In genomic region chr12:112061127-112061526, GRCh38 we compare ENCODE assay signal across 21 cellular contexts.
"Had no signal": no experiment of that assay in that cellular context is flagged by ENCODE, and none has a peak within 500 bp of the region (broad histone marks: within the 10 kb centered on the region; RNA-seq: fewer than 3 reads in every experiment).

No MANE protein-coding gene starts in this region.

- H3K27ac Mint-ChIP-seq: stimulated activated naive B cell treated with anti-CD40 and anti-IgM and Interleukin-4, amounts not matched to agents 10 μg/mL and 1 μg/mL and 100 μg/mL, for 72 hours had no signal

- H3K4me1 ChIP-seq: psoas muscle, sigmoid colon, tibial nerve, upper lobe of right lung, vagina had no signal

- H3K4me3 Mint-ChIP-seq: naive B cell; nephron; stimulated activated naive B cell treated with anti-CD40 and anti-IgM and Interleukin-4, amounts not matched to agents 10 μg/mL and 1 μg/mL and 100 μg/mL, for 72 hours; stimulated activated naive CD8-positive, alpha-beta T cell treated with anti-CD3 and anti-CD28 coated beads, Interleukin-15, amount 100 ng/mL, for 72 hours had no signal

- H3K27ac ChIP-seq: coronary artery, heart right ventricle, neutrophil, psoas muscle, sigmoid colon, skin epidermis, testis, tibial nerve, upper lobe of right lung, vagina had no signal

- H3K27me3 ChIP-seq: heart right ventricle, neutrophil, sigmoid colon, testis, tibial nerve, upper lobe of right lung, vagina had no signal

- ATAC-seq: heart right ventricle; left ventricle myocardium superior; psoas muscle; stimulated activated naive B cell treated with anti-CD40 and anti-IgM and Interleukin-4, amounts not matched to agents 10 μg/mL and 1 μg/mL and 100 μg/mL, for 72 hours; stimulated activated naive CD8-positive, alpha-beta T cell treated with anti-CD3 and anti-CD28 coated beads, Interleukin-15, amount 100 ng/mL, for 72 hours; upper lobe of right lung had no signal

- H3K9me3 ChIP-seq: heart right ventricle, neutrophil, psoas muscle, sigmoid colon, testis, tibial nerve, upper lobe of right lung, vagina had no signal

- H3K27me3 Mint-ChIP-seq: naive B cell; stimulated activated naive B cell treated with anti-CD40 and anti-IgM and Interleukin-4, amounts not matched to agents 10 μg/mL and 1 μg/mL and 100 μg/mL, for 72 hours; stimulated activated naive CD8-positive, alpha-beta T cell treated with anti-CD3 and anti-CD28 coated beads, Interleukin-15, amount 100 ng/mL, for 72 hours had no signal

- H3K4me3 ChIP-seq: coronary artery, heart right ventricle, psoas muscle, sigmoid colon, skin epidermis, testis, tibial nerve, upper lobe of right lung, vagina had no signal

- H3K9me3 Mint-ChIP-seq: naive B cell; nephron; stimulated activated naive B cell treated with anti-CD40 and anti-IgM and Interleukin-4, amounts not matched to agents 10 μg/mL and 1 μg/mL and 100 μg/mL, for 72 hours; stimulated activated naive CD8-positive, alpha-beta T cell treated with anti-CD3 and anti-CD28 coated beads, Interleukin-15, amount 100 ng/mL, for 72 hours had no signal

- H3K4me1 Mint-ChIP-seq: naive B cell; nephron; stimulated activated naive B cell treated with anti-CD40 and anti-IgM and Interleukin-4, amounts not matched to agents 10 μg/mL and 1 μg/mL and 100 μg/mL, for 72 hours; stimulated activated naive CD8-positive, alpha-beta T cell treated with anti-CD3 and anti-CD28 coated beads, Interleukin-15, amount 100 ng/mL, for 72 hours had no signal

- DNase-seq: effector CD4-positive, alpha-beta T cell; foreskin melanocyte; heart right ventricle; islet precursor cell; left ventricle myocardium superior; mesendoderm; naive B cell; psoas muscle; sigmoid colon; stimulated activated CD4-positive, alpha-beta T cell treated with anti-CD3 and anti-CD28 coated beads, Interleukin-2, amount 100 ng/mL, for 24 hours; stimulated activated CD4-positive, alpha-beta T cell treated with anti-CD3 and anti-CD28 coated beads, Interleukin-4, amount 100 ng/mL, for 4 hours; stimulated activated naive B cell treated with anti-CD40 and anti-IgM and Interleukin-4, amounts not matched to agents 10 μg/mL and 1 μg/mL and 100 μg/mL, for 72 hours; stimulated activated naive CD8-positive, alpha-beta T cell treated with anti-CD3 and anti-CD28 coated beads, Interleukin-15, amount 100 ng/mL, for 72 hours; testis; upper lobe of right lung had no signal
